Comparison of ENCODE assay signal across 12 cellular contexts in the genomic region with DNA sequence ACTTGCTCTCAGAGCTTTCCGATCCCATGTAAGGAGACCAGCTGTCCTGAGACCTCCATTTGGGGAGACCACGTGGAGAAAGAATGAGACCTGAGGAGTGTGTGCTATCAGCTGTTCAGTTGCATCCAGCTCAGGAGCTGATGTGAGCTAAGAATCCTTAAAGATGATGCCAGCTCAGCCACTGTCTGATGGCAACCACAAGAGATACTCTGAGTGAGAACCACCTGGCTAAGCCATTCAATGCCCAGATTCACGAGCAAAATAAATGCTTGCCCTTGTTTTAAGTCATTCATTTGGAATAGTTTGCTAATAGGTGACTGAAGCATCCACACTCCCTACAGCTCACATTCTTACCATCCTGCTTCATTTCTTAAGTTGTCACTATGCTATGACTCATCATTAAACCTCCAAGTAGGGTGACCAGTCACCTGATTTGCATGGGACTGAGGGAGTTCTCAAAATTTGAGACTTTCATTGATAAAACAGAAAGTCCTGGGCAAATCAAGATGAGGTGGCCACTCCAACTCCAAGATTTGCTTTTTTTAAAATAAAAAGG. TPM values are rescaled to one million over a fixed set of nuclear protein-coding genes. Genes with fewer than 3 reads are reported as not detected.
A peak's percentile ranks its signal among the peaks of the same experiment; 100 is the strongest.
DNase-seq lines count a peak whose midpoint lies in the region; ATAC-seq and TF ChIP-seq lines count a peak whose summit lies in the region.
"Had no signal": no experiment of that assay in that cellular context is flagged by ENCODE, and none has a peak within 500 bp of the region (broad histone marks: within the 10 kb centered on the region; RNA-seq: fewer than 3 reads in every experiment).

No MANE protein-coding gene starts in this region.

- CTCF ChIA-PET in HEK293T (lab: Yijun Ruan, JAX): no interaction called here

- ATAC-seq in GM18909 (IDR thresholded peaks at IDR 0.05; ENCODE audit: poor library complexity, unreplicated experiment) (peak; percentile 47), HG02678 (IDR thresholded peaks at IDR 0.05; ENCODE audit: unreplicated experiment) (peak; percentile 42)

- no peak overlapping the region for H3K27ac ChIP-seq in dorsolateral prefrontal cortex
- H3K27ac ChIP-seq: testis had no signal

- H3K4me3 ChIP-seq in retinal pigment epithelial cell (ENCODE audit: low read length) (no peak overlapping the region), dorsolateral prefrontal cortex (no peak overlapping the region)
- H3K4me3 ChIP-seq: breast epithelium, testis had no signal

- DNase-seq in HT-29 (ENCODE audit: low spot score) (peak; percentile 22), retinal pigment epithelial cell (ENCODE audit: low read depth) (peak; percentile 57), inferior parietal cortex (ENCODE audit: extremely low spot score) (no peak), NAMALWA (ENCODE audit: low spot score) (no peak), HEK293T (ENCODE audit: extremely low spot score) (no peak), dorsolateral prefrontal cortex (no peak)
- DNase-seq: NCI-H1930, SHP77 treated with DMSO at 0.1 percent for 48 hours, testis had no signal

- H3K27me3 ChIP-seq in dorsolateral prefrontal cortex: peaks cover 0 to 4% (median 0%) of the 10 kb centered on the region in 45 donors
- H3K27me3 ChIP-seq: breast epithelium, testis had no signal

- intact Hi-C loops in dorsolateral prefrontal cortex (cut with DNase I): no loop called here

- TF ChIP-seq CTCF in retinal pigment epithelial cell (conservative IDR thresholded peaks at IDR 0.05; ENCODE audit: low read depth, low read length): no peak
- no peak for TF ChIP-seq CTCF in dorsolateral prefrontal cortex (IDR thresholded peaks at IDR 0.05 in 54 of 56, conservative IDR thresholded peaks at IDR 0.05 in 2 of 56; ENCODE audit: low read depth in 1 of 56, partially characterized antibody in 56 of 56)

- POLR2A ChIA-PET in HEK293T (lab: Yijun Ruan, JAX): no interaction called here

TF ChIP-seq in HEK293T, 16 proteins besides CTCF, POLR2A, EP300 and RAD21:
- TF ChIP-seq TARDBP (IDR thresholded peaks at IDR 0.05) (no peak), L3MBTL2 (conservative IDR thresholded peaks at IDR 0.05) (no peak), LEF1 (IDR thresholded peaks at IDR 0.05; ENCODE audit: borderline replicate concordance) (no peak), ZNF384 (IDR thresholded peaks at IDR 0.05) (no peak), HDGF (IDR thresholded peaks at IDR 0.05; ENCODE audit: borderline replicate concordance) (no peak), FOXA1 (IDR thresholded peaks at IDR 0.05) (no peak), BHLHE40 (IDR thresholded peaks at IDR 0.05; ENCODE audit: borderline replicate concordance) (no peak), FOXM1 (IDR thresholded peaks at IDR 0.05; ENCODE audit: borderline replicate concordance) (no peak), ARNT (IDR thresholded peaks at IDR 0.05) (no peak), SP1 (IDR thresholded peaks at IDR 0.05) (no peak), SUZ12 (IDR thresholded peaks at IDR 0.05) (no peak), CTBP1 (IDR thresholded peaks at IDR 0.05; ENCODE audit: borderline replicate concordance) (no peak), ELF4 (IDR thresholded peaks at IDR 0.05) (no peak), FOXK2 (IDR thresholded peaks at IDR 0.05) (no peak), NFRKB (IDR thresholded peaks at IDR 0.05) (no peak), PKNOX1 (IDR thresholded peaks at IDR 0.05) (no peak)
TF ChIP-seq in HEK293T: peak in this region for 0.

RNA-seq across cellular contexts. Expression of gene SPTSSB, which starts 56.4 kb away (rescaled TPM):
- 0.33 and 0.52 TPM in 2 replicates for total RNA-seq in HT-29 (2014; rRNA removed; shearing (Covaris generic))
- total RNA-seq in dorsolateral prefrontal cortex: 10 to 100 TPM in 102 of 120 experiments, 1 to 10 TPM in 18; 6.5 to 56.0 (median 24.3) TPM
- total RNA-seq: testis had no signal

Comparison
In these comparisons a context has a peak if more than half of its experiments do, and no peak if none do; other contexts are left out.
1. DNase-seq: peak in HT-29 (single experiment) and retinal pigment epithelial cell (single experiment); none in inferior parietal cortex (single experiment), NAMALWA (single experiment), HEK293T (single experiment) and dorsolateral prefrontal cortex (0 of 10).